In genomic region chr22:22461111-22461510, GRCh38 we compare ENCODE assay signal across 18 cellular contexts. TPM values are rescaled to one million over a fixed set of nuclear protein-coding genes. Genes with fewer than 3 reads are reported as not detected.
DNase-seq lines count a peak whose midpoint lies in the region; ATAC-seq and TF ChIP-seq lines count a peak whose summit lies in the region.
"Had no signal": no experiment of that assay in that cellular context is flagged by ENCODE, and none has a peak within 500 bp of the region (broad histone marks: within the 10 kb centered on the region; RNA-seq: fewer than 3 reads in every experiment).

No MANE protein-coding gene starts in this region.

- H3K4me1 ChIP-seq in OCI-LY7 (ENCODE audit: insufficient read depth, low read length, poor library complexity, severe bottlenecking) (peaks cover 20% of the 10 kb centered on the region), MM.1S (ENCODE audit: low read length) (no peaks in the 10 kb centered on the region)

- H3K36me3 ChIP-seq in OCI-LY7 (ENCODE audit: insufficient read depth, low read length) (no peaks in the 10 kb centered on the region), MM.1S (replicated peaks; ENCODE audit: insufficient read depth, low read length) (no peaks in the 10 kb centered on the region)

- H3K4me3 ChIP-seq in OCI-LY7 (ENCODE audit: low read depth, low read length, poor library complexity, severe bottlenecking): no peak overlapping the region
- no peak overlapping the region for H3K4me3 ChIP-seq in MM.1S (ENCODE audit: low read length)
- H3K4me3 ChIP-seq: BLaER1 treated with 17β-estradiol and CSF1 and Interleukin-3, amounts not matched to agents 10 nM and 100 nM; GM12878; GM23248 had no signal

- POLR2A ChIA-PET in OCI-LY7 (lab: Charles Lee): no interaction called here

- no peaks in the 10 kb centered on the region for H3K9me2 ChIP-seq in OCI-LY7 (ENCODE audit: insufficient read depth, low read length)
- no peaks in the 10 kb centered on the region for H3K9me2 ChIP-seq in MM.1S (replicated peaks; ENCODE audit: insufficient read depth, low read length)

- no peak overlapping the region for H3K27ac Mint-ChIP-seq in chondrocyte (ENCODE audit: unreplicated experiment)
- no peak overlapping the region for H3K27ac Mint-ChIP-seq in mesothelial cell of epicardium
- H3K27ac Mint-ChIP-seq: B cell; CD4-positive, CD25-positive, alpha-beta regulatory T cell; CD8-positive, alpha-beta memory T cell had no signal

- no peak overlapping the region for H3K9ac ChIP-seq in MM.1S (ENCODE audit: low read length)
- H3K9ac ChIP-seq: BLaER1 treated with 17β-estradiol and CSF1 and Interleukin-3, amounts not matched to agents 10 nM and 100 nM; GM23248 had no signal

- no peaks in the 10 kb centered on the region for H3K27me3 ChIP-seq in MM.1S (replicated peaks; ENCODE audit: insufficient read depth, low read length)
- H3K27me3 ChIP-seq: BLaER1 treated with 17β-estradiol and CSF1 and Interleukin-3, amounts not matched to agents 10 nM and 100 nM had no signal

- DNase-seq in OCI-LY7 (ENCODE audit: low spot score) (no peak), chondrocyte (ENCODE audit: low spot score) (no peak), mesothelial cell of epicardium (ENCODE audit: low spot score in 2 of 2, unreplicated experiment in 2 of 2) (no peak), MM.1S (no peak)
- DNase-seq: CD8-positive, alpha-beta memory T cell; COR-L47; DMS 273 treated with DMSO at 0.1 percent for 48 hours; DND-41; EL; HCEC 1CT had no signal

- peaks cover 3% of the 10 kb centered on the region for H3K36me3 Mint-ChIP-seq in chondrocyte (ENCODE audit: low read depth)
- H3K36me3 Mint-ChIP-seq in mesothelial cell of epicardium: peaks cover 2% of the 10 kb centered on the region
- H3K36me3 Mint-ChIP-seq: CD4-positive, CD25-positive, alpha-beta regulatory T cell had no signal

- H3K27me3 Mint-ChIP-seq in chondrocyte (ENCODE audit: low read depth) (peaks cover 39% of the 10 kb centered on the region), mesothelial cell of epicardium (ENCODE audit: low read depth) (peaks cover 52% of the 10 kb centered on the region)

- H3K79me2 ChIP-seq in OCI-LY7 (ENCODE audit: insufficient read depth, low read depth, low read length) (no peaks in the 10 kb centered on the region), MM.1S (ENCODE audit: low read length) (no peaks in the 10 kb centered on the region)

- BruUV-seq in OCI-LY7 (replicated peaks; lab: Mats Ljungman, UMichigan): no TSS peak

- H3K4me1 Mint-ChIP-seq in chondrocyte (ENCODE audit: low read depth) (peaks cover 2% of the 10 kb centered on the region), mesothelial cell of epicardium (peaks cover 2% of the 10 kb centered on the region)
- H3K4me1 Mint-ChIP-seq: CD4-positive, CD25-positive, alpha-beta regulatory T cell; CD8-positive, alpha-beta memory T cell had no signal

- peak; percentile 26; the same call in 1 of the 2 replicates for TF ChIP-seq CTCF in C4-2B (conservative IDR thresholded peaks at IDR 0.05)
- peak; percentile 5; the same call in 1 of the 2 replicates for TF ChIP-seq CTCF in OCI-LY7 (conservative IDR thresholded peaks at IDR 0.05; ENCODE audit: low read length)
- peak; percentile 25 for TF ChIP-seq CTCF in chondrocyte (IDR thresholded peaks at IDR 0.05)
- TF ChIP-seq CTCF in mesothelial cell of epicardium (IDR thresholded peaks at IDR 0.05; ENCODE audit: unreplicated experiment): peak; percentile 3
- TF ChIP-seq CTCF in MM.1S (IDR thresholded peaks at IDR 0.05; ENCODE audit: low read length): no peak

- ATAC-seq in GM19035 (IDR thresholded peaks at IDR 0.05; ENCODE audit: unreplicated experiment): no peak
- ATAC-seq: GM12878 had no signal

- H2AFZ ChIP-seq in OCI-LY7 (ENCODE audit: low read length) (no peak overlapping the region), MM.1S (ENCODE audit: low read length) (no peak overlapping the region)
- H2AFZ ChIP-seq: GM23248 had no signal

- H4K20me1 ChIP-seq in OCI-LY7 (ENCODE audit: insufficient read depth, low read length): no peaks in the 10 kb centered on the region
- H4K20me1 ChIP-seq in MM.1S (ENCODE audit: insufficient read depth, low read length): no peaks in the 10 kb centered on the region
- H4K20me1 ChIP-seq: BLaER1 treated with 17β-estradiol and CSF1 and Interleukin-3, amounts not matched to agents 10 nM and 100 nM had no signal

- H3K4me3 Mint-ChIP-seq in chondrocyte (ENCODE audit: unreplicated experiment): no peak overlapping the region
- H3K4me3 Mint-ChIP-seq in mesothelial cell of epicardium: no peak overlapping the region
- H3K4me3 Mint-ChIP-seq: B cell; CD4-positive, CD25-positive, alpha-beta regulatory T cell; CD8-positive, alpha-beta memory T cell had no signal

- H3K4me2 ChIP-seq in OCI-LY7 (ENCODE audit: low read length) (no peak overlapping the region), MM.1S (ENCODE audit: low read depth, low read length) (no peak overlapping the region)
- H3K4me2 ChIP-seq: BLaER1 treated with 17β-estradiol and CSF1 and Interleukin-3, amounts not matched to agents 10 nM and 100 nM had no signal

- peaks cover 36% of the 10 kb centered on the region for H3K9me3 ChIP-seq in OCI-LY7 (ENCODE audit: low read length)
- no peaks in the 10 kb centered on the region for H3K9me3 ChIP-seq in MM.1S (replicated peaks; ENCODE audit: insufficient read depth, low read length)

- H3K27ac ChIP-seq in C4-2B (no peak overlapping the region), OCI-LY7 (ENCODE audit: low read depth, low read length, poor library complexity, severe bottlenecking) (no peak overlapping the region), MM.1S (ENCODE audit: low read length) (no peak overlapping the region)
- H3K27ac ChIP-seq: BLaER1 treated with 17β-estradiol and CSF1 and Interleukin-3, amounts not matched to agents 10 nM and 100 nM; GM23248 had no signal

- no peaks in the 10 kb centered on the region for H3F3A ChIP-seq in MM.1S (ENCODE audit: insufficient read depth, low read length)

- intact Hi-C loops in OCI-LY7 (cut with micrococcal nuclease; ENCODE audit: unreplicated experiment): loop anchor here (2.0 to 10.0 kb wide), 3 partner anchors 30 to 314 kb away; no protein-coding TSS in a partner anchor

- CTCF ChIA-PET in OCI-LY7 (lab: Charles Lee; ENCODE audit: unreplicated experiment): no interaction called here

- H3K9me3 Mint-ChIP-seq in chondrocyte (ENCODE audit: low read depth) (peaks cover 17% of the 10 kb centered on the region), mesothelial cell of epicardium (peaks cover 30% of the 10 kb centered on the region)

RNA-seq across cellular contexts. Expression of gene ZNF280B, which starts 47.4 kb away (rescaled TPM):
- total RNA-seq in OCI-LY7 (2014; rRNA removed; shearing (Covaris generic)): 2.9 and 3.4 TPM in 2 replicates
- total RNA-seq in OCI-LY7 (2022) (5.1 and 5.3 TPM in 2 replicates), chondrocyte (4.5 to 4.7 TPM (median 4.6 TPM) in 3 replicates), mesothelial cell of epicardium (6.0 to 6.9 TPM (median 6.4 TPM) in 3 replicates)
- total RNA-seq: HT-29 had no signal

RNA-seq across cellular contexts. Expression of gene ZNF280A, which starts 59.0 kb away (rescaled TPM):
- not detected in 2 replicates for total RNA-seq in OCI-LY7 (2014; rRNA removed; shearing (Covaris generic))
- total RNA-seq in OCI-LY7 (2022): not detected in 2 replicates
- not detected in 3 replicates for total RNA-seq in chondrocyte
- 0.16 TPM in 1 of 3 replicates, not detected in the others for total RNA-seq in mesothelial cell of epicardium
- total RNA-seq: B cell; CD4-positive, CD25-positive, alpha-beta regulatory T cell; CD8-positive, alpha-beta memory T cell; GM23248; HT-29 had no signal
